Comparison of ENCODE assay signal across 1 cellular context in genomic region chr1:37946703-37947360, GRCh38.
TF ChIP-seq lines count a peak whose summit lies in the region.

TSS of gene INPP5B (minus strand) at chr1:37947053. CDS start at chr1:37946308, 745 bp downstream.

TF ChIP-seq in HepG2, 621 proteins besides CTCF, POLR2A, EP300 and RAD21 (continued from another document and continues in another):
- TF ChIP-seq, protein P1, sequence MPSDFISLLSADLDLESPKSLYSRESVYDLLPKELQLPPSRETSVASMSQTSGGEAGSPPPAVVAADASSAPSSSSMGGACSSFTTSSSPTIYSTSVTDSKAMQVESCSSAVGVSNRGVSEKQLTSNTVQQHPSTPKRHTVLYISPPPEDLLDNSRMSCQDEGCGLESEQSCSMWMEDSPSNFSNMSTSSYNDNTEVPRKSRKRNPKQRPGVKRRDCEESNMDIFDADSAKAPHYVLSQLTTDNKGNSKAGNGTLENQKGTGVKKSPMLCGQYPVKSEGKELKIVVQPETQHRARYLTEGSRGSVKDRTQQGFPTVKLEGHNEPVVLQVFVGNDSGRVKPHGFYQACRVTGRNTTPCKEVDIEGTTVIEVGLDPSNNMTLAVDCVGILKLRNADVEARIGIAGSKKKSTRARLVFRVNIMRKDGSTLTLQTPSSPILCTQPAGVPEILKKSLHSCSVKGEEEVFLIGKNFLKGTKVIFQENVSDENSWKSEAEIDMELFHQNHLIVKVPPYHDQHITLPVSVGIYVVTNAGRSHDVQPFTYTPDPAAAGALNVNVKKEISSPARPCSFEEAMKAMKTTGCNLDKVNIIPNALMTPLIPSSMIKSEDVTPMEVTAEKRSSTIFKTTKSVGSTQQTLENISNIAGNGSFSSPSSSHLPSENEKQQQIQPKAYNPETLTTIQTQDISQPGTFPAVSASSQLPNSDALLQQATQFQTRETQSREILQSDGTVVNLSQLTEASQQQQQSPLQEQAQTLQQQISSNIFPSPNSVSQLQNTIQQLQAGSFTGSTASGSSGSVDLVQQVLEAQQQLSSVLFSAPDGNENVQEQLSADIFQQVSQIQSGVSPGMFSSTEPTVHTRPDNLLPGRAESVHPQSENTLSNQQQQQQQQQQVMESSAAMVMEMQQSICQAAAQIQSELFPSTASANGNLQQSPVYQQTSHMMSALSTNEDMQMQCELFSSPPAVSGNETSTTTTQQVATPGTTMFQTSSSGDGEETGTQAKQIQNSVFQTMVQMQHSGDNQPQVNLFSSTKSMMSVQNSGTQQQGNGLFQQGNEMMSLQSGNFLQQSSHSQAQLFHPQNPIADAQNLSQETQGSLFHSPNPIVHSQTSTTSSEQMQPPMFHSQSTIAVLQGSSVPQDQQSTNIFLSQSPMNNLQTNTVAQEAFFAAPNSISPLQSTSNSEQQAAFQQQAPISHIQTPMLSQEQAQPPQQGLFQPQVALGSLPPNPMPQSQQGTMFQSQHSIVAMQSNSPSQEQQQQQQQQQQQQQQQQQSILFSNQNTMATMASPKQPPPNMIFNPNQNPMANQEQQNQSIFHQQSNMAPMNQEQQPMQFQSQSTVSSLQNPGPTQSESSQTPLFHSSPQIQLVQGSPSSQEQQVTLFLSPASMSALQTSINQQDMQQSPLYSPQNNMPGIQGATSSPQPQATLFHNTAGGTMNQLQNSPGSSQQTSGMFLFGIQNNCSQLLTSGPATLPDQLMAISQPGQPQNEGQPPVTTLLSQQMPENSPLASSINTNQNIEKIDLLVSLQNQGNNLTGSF (CRISPR knock-in tag; IDR thresholded peaks at IDR 0.05) = no peak
- no peak for TF ChIP-seq SP1 (IDR thresholded peaks at IDR 0.05)
- TF ChIP-seq SP1 (CRISPR knock-in tag; IDR thresholded peaks at IDR 0.05) = peak; percentile 55
- peak; percentile 30; the same call in 1 of the 2 replicates for TF ChIP-seq HNF4G (IDR thresholded peaks at IDR 0.05; ENCODE audit: borderline replicate concordance, low read depth, low read length)
- no peak for TF ChIP-seq HNF4G (CRISPR knock-in tag; IDR thresholded peaks at IDR 0.05; ENCODE audit: borderline replicate concordance, low read depth)
- peak; percentile 38; the same call in 1 of the 2 replicates for TF ChIP-seq IKZF5 (CRISPR knock-in tag; IDR thresholded peaks at IDR 0.05)
- no peak for TF ChIP-seq ZNF784 (CRISPR knock-in tag; IDR thresholded peaks at IDR 0.05; ENCODE audit: borderline replicate concordance)
- 0 out of 2 replicates have a peak, but pooled peaks have one; percentile 40 for TF ChIP-seq RBFOX2 (IDR thresholded peaks at IDR 0.05; ENCODE audit: low read depth, low read length)
- peak; percentile 55; the same call in 1 of the 2 replicates for TF ChIP-seq MIER3 (CRISPR knock-in tag; IDR thresholded peaks at IDR 0.05; ENCODE audit: borderline replicate concordance)
- TF ChIP-seq MAZ (IDR thresholded peaks at IDR 0.05; ENCODE audit: borderline replicate concordance, low read depth, low read length) = peak; percentile 88
- peak; percentile 74 for TF ChIP-seq MAZ (CRISPR knock-in tag; IDR thresholded peaks at IDR 0.05; ENCODE audit: low read depth)
- TF ChIP-seq MIER2 (CRISPR knock-in tag; IDR thresholded peaks at IDR 0.05) = peak; percentile 13; the same call in 1 of the 2 replicates
- TF ChIP-seq, protein P2, sequence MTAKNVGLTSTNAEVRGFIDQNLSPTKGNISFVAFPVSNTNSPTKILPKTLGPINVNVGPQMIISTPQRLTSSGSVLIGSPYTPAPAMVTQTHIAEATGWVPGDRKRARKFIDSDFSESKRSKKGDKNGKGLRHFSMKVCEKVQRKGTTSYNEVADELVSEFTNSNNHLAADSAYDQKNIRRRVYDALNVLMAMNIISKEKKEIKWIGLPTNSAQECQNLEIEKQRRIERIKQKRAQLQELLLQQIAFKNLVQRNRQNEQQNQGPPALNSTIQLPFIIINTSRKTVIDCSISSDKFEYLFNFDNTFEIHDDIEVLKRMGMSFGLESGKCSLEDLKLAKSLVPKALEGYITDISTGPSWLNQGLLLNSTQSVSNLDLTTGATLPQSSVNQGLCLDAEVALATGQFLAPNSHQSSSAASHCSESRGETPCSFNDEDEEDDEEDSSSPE (CRISPR knock-in tag; IDR thresholded peaks at IDR 0.05) = no peak
- TF ChIP-seq ZNF883 (CRISPR knock-in tag; IDR thresholded peaks at IDR 0.05; ENCODE audit: not compliant biosample characterization) = no peak
- TF ChIP-seq TOE1 (CRISPR knock-in tag; IDR thresholded peaks at IDR 0.05) = no peak
- TF ChIP-seq ZNF430 (CRISPR knock-in tag; IDR thresholded peaks at IDR 0.05) = no peak
- TF ChIP-seq ZNF235 (CRISPR knock-in tag; IDR thresholded peaks at IDR 0.05; ENCODE audit: borderline replicate concordance) = no peak
- TF ChIP-seq ZNF460 (CRISPR knock-in tag; IDR thresholded peaks at IDR 0.05; ENCODE audit: borderline replicate concordance) = no peak
- TF ChIP-seq E2F5 (CRISPR knock-in tag; conservative IDR thresholded peaks at IDR 0.05) = no peak
- no peak for TF ChIP-seq ZNF747 (CRISPR knock-in tag; IDR thresholded peaks at IDR 0.05; ENCODE audit: borderline replicate concordance)
- peak; percentile 31; the same call in 1 of the 2 replicates for TF ChIP-seq ZBTB7B (CRISPR knock-in tag; IDR thresholded peaks at IDR 0.05)
- TF ChIP-seq ETV5 (CRISPR knock-in tag; IDR thresholded peaks at IDR 0.05; ENCODE audit: borderline replicate concordance) = peak; percentile 49; the same call in 1 of the 2 replicates
- no peak for TF ChIP-seq ZNF549 (CRISPR knock-in tag; IDR thresholded peaks at IDR 0.05)
- TF ChIP-seq NONO (IDR thresholded peaks at IDR 0.05) = no peak
- peak; percentile 77 for TF ChIP-seq NONO (CRISPR knock-in tag; conservative IDR thresholded peaks at IDR 0.05)
- TF ChIP-seq MAX (IDR thresholded peaks at IDR 0.05) = peak; percentile 80
- no peak for TF ChIP-seq HNRNPUL1 (IDR thresholded peaks at IDR 0.05; ENCODE audit: low read depth, low read length)
- TF ChIP-seq MEIS1 (CRISPR knock-in tag; IDR thresholded peaks at IDR 0.05; ENCODE audit: borderline replicate concordance) = 0 out of 2 replicates have a peak, but pooled peaks have one; percentile 39
- TF ChIP-seq EZH2 (conservative IDR thresholded peaks at IDR 0.05; ENCODE audit: low read depth, low read length) = no peak
- TF ChIP-seq GATAD2A (CRISPR knock-in tag; IDR thresholded peaks at IDR 0.05) = peak; percentile 69; the same call in 1 of the 2 replicates
- TF ChIP-seq, protein P3, sequence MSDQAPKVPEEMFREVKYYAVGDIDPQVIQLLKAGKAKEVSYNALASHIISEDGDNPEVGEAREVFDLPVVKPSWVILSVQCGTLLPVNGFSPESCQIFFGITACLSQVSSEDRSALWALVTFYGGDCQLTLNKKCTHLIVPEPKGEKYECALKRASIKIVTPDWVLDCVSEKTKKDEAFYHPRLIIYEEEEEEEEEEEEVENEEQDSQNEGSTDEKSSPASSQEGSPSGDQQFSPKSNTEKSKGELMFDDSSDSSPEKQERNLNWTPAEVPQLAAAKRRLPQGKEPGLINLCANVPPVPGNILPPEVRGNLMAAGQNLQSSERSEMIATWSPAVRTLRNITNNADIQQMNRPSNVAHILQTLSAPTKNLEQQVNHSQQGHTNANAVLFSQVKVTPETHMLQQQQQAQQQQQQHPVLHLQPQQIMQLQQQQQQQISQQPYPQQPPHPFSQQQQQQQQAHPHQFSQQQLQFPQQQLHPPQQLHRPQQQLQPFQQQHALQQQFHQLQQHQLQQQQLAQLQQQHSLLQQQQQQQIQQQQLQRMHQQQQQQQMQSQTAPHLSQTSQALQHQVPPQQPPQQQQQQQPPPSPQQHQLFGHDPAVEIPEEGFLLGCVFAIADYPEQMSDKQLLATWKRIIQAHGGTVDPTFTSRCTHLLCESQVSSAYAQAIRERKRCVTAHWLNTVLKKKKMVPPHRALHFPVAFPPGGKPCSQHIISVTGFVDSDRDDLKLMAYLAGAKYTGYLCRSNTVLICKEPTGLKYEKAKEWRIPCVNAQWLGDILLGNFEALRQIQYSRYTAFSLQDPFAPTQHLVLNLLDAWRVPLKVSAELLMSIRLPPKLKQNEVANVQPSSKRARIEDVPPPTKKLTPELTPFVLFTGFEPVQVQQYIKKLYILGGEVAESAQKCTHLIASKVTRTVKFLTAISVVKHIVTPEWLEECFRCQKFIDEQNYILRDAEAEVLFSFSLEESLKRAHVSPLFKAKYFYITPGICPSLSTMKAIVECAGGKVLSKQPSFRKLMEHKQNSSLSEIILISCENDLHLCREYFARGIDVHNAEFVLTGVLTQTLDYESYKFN (CRISPR knock-in tag; conservative IDR thresholded peaks at IDR 0.05) = no peak
- no peak for TF ChIP-seq ZNF576 (CRISPR knock-in tag; IDR thresholded peaks at IDR 0.05)
- TF ChIP-seq IKZF4 (CRISPR knock-in tag; IDR thresholded peaks at IDR 0.05; ENCODE audit: borderline replicate concordance, low read depth, not compliant biosample characterization) = no peak
- TF ChIP-seq KMT2B (CRISPR knock-in tag; IDR thresholded peaks at IDR 0.05) = peak; percentile 59; the same call in 1 of the 2 replicates
- TF ChIP-seq TEAD3 (CRISPR knock-in tag; optimal IDR thresholded peaks at IDR 0.05; ENCODE audit: borderline replicate concordance) = peak; percentile 68
- no peak for TF ChIP-seq SIN3B (IDR thresholded peaks at IDR 0.05; ENCODE audit: low read length)
- TF ChIP-seq ZNF557 (CRISPR knock-in tag; IDR thresholded peaks at IDR 0.05) = 0 out of 2 replicates have a peak, but pooled peaks have one; percentile 4
- TF ChIP-seq PHF8 (CRISPR knock-in tag; IDR thresholded peaks at IDR 0.05) = peak; percentile 67
- TF ChIP-seq, protein P4, sequence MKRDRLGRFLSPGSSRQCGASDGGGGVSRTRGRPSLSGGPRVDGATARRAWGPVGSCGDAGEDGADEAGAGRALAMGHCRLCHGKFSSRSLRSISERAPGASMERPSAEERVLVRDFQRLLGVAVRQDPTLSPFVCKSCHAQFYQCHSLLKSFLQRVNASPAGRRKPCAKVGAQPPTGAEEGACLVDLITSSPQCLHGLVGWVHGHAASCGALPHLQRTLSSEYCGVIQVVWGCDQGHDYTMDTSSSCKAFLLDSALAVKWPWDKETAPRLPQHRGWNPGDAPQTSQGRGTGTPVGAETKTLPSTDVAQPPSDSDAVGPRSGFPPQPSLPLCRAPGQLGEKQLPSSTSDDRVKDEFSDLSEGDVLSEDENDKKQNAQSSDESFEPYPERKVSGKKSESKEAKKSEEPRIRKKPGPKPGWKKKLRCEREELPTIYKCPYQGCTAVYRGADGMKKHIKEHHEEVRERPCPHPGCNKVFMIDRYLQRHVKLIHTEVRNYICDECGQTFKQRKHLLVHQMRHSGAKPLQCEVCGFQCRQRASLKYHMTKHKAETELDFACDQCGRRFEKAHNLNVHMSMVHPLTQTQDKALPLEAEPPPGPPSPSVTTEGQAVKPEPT (CRISPR knock-in tag; IDR thresholded peaks at IDR 0.05; ENCODE audit: low read depth) = no peak
- TF ChIP-seq, protein P5, sequence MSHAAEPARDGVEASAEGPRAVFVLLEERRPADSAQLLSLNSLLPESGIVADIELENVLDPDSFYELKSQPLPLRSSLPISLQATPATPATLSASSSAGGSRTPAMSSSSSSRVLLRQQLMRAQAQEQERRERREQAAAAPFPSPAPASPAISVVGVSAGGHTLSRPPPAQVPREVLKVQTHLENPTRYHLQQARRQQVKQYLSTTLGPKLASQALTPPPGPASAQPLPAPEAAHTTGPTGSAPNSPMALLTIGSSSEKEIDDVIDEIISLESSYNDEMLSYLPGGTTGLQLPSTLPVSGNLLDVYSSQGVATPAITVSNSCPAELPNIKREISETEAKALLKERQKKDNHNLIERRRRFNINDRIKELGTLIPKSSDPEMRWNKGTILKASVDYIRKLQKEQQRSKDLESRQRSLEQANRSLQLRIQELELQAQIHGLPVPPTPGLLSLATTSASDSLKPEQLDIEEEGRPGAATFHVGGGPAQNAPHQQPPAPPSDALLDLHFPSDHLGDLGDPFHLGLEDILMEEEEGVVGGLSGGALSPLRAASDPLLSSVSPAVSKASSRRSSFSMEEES (CRISPR knock-in tag; IDR thresholded peaks at IDR 0.05) = no peak
- TF ChIP-seq, protein P6, sequence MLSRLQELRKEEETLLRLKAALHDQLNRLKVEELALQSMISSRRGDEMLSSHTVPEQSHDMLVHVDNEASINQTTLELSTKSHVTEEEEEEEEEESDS (CRISPR knock-in tag; IDR thresholded peaks at IDR 0.05; ENCODE audit: borderline replicate concordance) = no peak
- TF ChIP-seq, protein P7, sequence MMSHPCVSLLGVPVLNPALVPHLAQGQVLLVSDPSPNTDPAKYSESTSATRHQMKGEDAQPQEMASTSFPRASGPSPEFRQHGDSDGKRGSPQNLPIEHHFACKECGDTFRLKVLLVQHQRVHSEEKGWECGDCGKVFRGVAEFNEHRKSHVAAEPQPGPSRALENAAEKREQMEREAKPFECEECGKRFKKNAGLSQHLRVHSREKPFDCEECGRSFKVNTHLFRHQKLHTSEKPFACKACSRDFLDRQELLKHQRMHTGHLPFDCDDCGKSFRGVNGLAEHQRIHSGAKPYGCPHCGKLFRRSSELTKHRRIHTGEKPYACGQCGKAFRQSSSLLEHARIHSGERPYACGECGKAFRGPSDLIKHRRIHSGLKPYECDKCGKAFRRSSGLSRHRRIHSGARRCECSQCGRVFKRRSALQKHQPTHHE (CRISPR knock-in tag; IDR thresholded peaks at IDR 0.05; ENCODE audit: borderline replicate concordance) = no peak
